ENCODE assay signal across 1 cellular context in genomic region chr21:41861255-41861654, GRCh38.
A peak's percentile ranks its signal among the peaks of the same experiment; 100 is the strongest.
TF ChIP-seq lines count a peak whose summit lies in the region.

No MANE protein-coding gene starts in this region.

TF ChIP-seq in K562, 482 proteins besides CTCF, POLR2A, EP300 and RAD21:
- TF ChIP-seq ZNF778 (CRISPR knock-in tag; IDR thresholded peaks at IDR 0.05): no peak
- TF ChIP-seq NR1H2 (CRISPR knock-in tag; IDR thresholded peaks at IDR 0.05): no peak
- TF ChIP-seq, protein P1, sequence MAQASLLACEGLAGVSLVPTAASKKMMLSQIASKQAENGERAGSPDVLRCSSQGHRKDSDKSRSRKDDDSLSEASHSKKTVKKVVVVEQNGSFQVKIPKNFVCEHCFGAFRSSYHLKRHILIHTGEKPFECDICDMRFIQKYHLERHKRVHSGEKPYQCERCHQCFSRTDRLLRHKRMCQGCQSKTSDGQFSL (CRISPR knock-in tag; IDR thresholded peaks at IDR 0.05): 0 out of 2 replicates have a peak, but pooled peaks have one; percentile 59
- TF ChIP-seq, protein P1 (tag; IDR thresholded peaks at IDR 0.05): no peak
- TF ChIP-seq SRF (CRISPR knock-in tag; IDR thresholded peaks at IDR 0.05): no peak
- no peak for TF ChIP-seq ZNF354B (CRISPR knock-in tag; IDR thresholded peaks at IDR 0.05)
- TF ChIP-seq ARHGAP35 (IDR thresholded peaks at IDR 0.05; ENCODE audit: partially characterized antibody): no peak
- TF ChIP-seq ZBTB11 (CRISPR knock-in tag; IDR thresholded peaks at IDR 0.05): peak in 2 of 3 experiments; percentile 44 to 69; a peak in 3 of 6 replicates
